ENCODE assay signal across 9 cellular contexts in genomic region chr1:219660666-219661463, GRCh38. TPM values are rescaled to one million over a fixed set of nuclear protein-coding genes. Genes with fewer than 3 reads are reported as not detected.
DNase-seq lines count a peak whose midpoint lies in the region; ATAC-seq and TF ChIP-seq lines count a peak whose summit lies in the region.
"Had no signal": no experiment of that assay in that cellular context is flagged by ENCODE, and none has a peak within 500 bp of the region (broad histone marks: within the 10 kb centered on the region; RNA-seq: fewer than 3 reads in every experiment).

No MANE protein-coding gene starts in this region.

- TF ChIP-seq CTCF in astrocyte of the cerebellum (IDR thresholded peaks at IDR 0.05; ENCODE audit: low read depth, low read length, missing control alignments) (peak; percentile 92), hepatocyte (IDR thresholded peaks at IDR 0.05; ENCODE audit: poor library complexity) (peak; percentile 97), natural killer cell (IDR thresholded peaks at IDR 0.05) (no peak)

- H3K4me1 ChIP-seq in hepatocyte (ENCODE audit: insufficient read depth), result peaks cover 3% of the 10 kb centered on the region

- H3K9me3 ChIP-seq in hepatocyte (ENCODE audit: low read depth), result no peaks in the 10 kb centered on the region

- H3K4me3 Mint-ChIP-seq in natural killer cell, result no peak overlapping the region

- peaks cover 0 to 2% of the 10 kb centered on the region in 2 donors for H3K9me3 Mint-ChIP-seq in natural killer cell

- 14% methylated on average over 24 of the region's 24 CpGs for WGBS in hepatocyte (ENCODE audit: low lambda C conversion rate, missing lambda C conversion rate)

- no peaks in the 10 kb centered on the region for H4K20me1 ChIP-seq in hepatocyte (ENCODE audit: insufficient read depth, poor library complexity, severe bottlenecking)

- H3K27ac Mint-ChIP-seq in natural killer cell, result no peak overlapping the region

- no peaks in the 10 kb centered on the region for H3K9me2 ChIP-seq in hepatocyte (replicated peaks; ENCODE audit: insufficient read depth)

- peak overlapping the region; percentile 73 for H3K4me2 ChIP-seq in hepatocyte

- H3K27ac ChIP-seq in hepatocyte, result no peak overlapping the region
- H3K27ac ChIP-seq: KMS-11 had no signal

- in situ Hi-C loops in ACHN (cut with HindIII; ENCODE audit: low pct_ligation_motif_present, low pct_unique_long_range_greater_than_20kb, low sequenced_read_pairs) (no loop called here), astrocyte of the cerebellum (cut with HindIII; ENCODE audit: low sequenced_read_pairs) (loop anchor here (5.0 kb wide), 1 partner anchor 96 kb away; no protein-coding TSS in a partner anchor)

- H3K27me3 ChIP-seq in hepatocyte, result no peaks in the 10 kb centered on the region

- peaks cover 0 to 11% of the 10 kb centered on the region in 2 donors for H3K4me1 Mint-ChIP-seq in natural killer cell

- no peak overlapping the region for H3K4me3 ChIP-seq in astrocyte of the cerebellum (ENCODE audit: low read depth, low read length)
- no peak overlapping the region for H3K4me3 ChIP-seq in hepatocyte

- H3K27me3 Mint-ChIP-seq in natural killer cell (ENCODE audit: low read depth in 2 of 2), result peaks cover 6 to 12% of the 10 kb centered on the region in 2 donors

- H3K79me2 ChIP-seq in hepatocyte, result no peaks in the 10 kb centered on the region

- DNase-seq in ACHN (peak; percentile 89), NCI-H446 treated with DMSO at 0.1 percent for 48 hours (lab: John Stamatoyannopoulos, UW) (peak; percentile 11), astrocyte of the cerebellum (ENCODE audit: low read depth) (peak; percentile 89), hepatocyte (ENCODE audit: low spot score) (peak; percentile 92), renal cortical epithelial cell (ENCODE audit: low read depth) (peak; percentile 83), natural killer cell (no peak)

- peak overlapping the region; percentile 25 for H2AFZ ChIP-seq in hepatocyte

- intact Hi-C loops in natural killer cell (cut with micrococcal nuclease), result no loop called here

- ATAC-seq in GM18508 (IDR thresholded peaks at IDR 0.05; ENCODE audit: insufficient read depth, unreplicated experiment) (peak; percentile 34), HG03039 (IDR thresholded peaks at IDR 0.05; ENCODE audit: unreplicated experiment) (peak; percentile 50), natural killer cell (no peak)

- H3K36me3 ChIP-seq in hepatocyte (replicated peaks; ENCODE audit: insufficient read depth, low read depth), result no peaks in the 10 kb centered on the region

- H3K36me3 Mint-ChIP-seq in natural killer cell, result no peaks in the 10 kb centered on the region

RNA-seq across cellular contexts. Expression of gene ZC3H11B, which starts 48.0 kb away (rescaled TPM):
- not detected in 2 replicates for total RNA-seq in hepatocyte
- polyA plus RNA-seq in hepatocyte, result 0.21 TPM in 1 of 2 replicates, not detected in the other
- not detected in 2 replicates for total RNA-seq in renal cortical epithelial cell
- total RNA-seq in natural killer cell, result not detected

Comparison
In these comparisons a context has a peak if more than half of its experiments do, and no peak if none do; other contexts are left out.
1. ATAC-seq: peak in GM18508 (single experiment) and HG03039 (single experiment); none in natural killer cell (0 of 3).